37 cellular contexts compared by ENCODE assay signal in the genomic region with DNA sequence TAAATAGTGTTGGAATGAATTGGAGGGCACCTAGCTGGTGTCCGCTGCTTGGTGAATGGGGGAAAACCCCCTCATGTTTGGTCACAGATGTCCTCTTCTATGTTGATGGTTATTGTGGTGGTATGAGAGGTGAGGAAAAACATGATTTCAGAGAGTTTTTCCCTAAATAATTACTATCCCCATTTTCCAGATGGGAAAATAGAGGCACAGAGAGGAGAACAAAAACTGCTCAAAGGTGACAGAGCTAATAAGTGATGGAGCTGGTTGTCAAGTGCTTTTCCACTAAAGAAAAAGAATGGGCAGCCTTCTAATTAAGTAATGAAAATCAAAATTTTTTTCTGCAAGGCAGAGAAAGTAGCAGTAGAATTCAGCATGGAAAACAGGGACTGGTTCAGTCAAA. TPM values are rescaled to one million over a fixed set of nuclear protein-coding genes. Genes with fewer than 3 reads are reported as not detected.
"Had no signal": no experiment of that assay in that cellular context is flagged by ENCODE, and none has a peak within 500 bp of the region (broad histone marks: within the 10 kb centered on the region; RNA-seq: fewer than 3 reads in every experiment).

No MANE protein-coding gene starts in this region.

- H3K9ac ChIP-seq: KMS-11 had no signal

- H3K36me3 ChIP-seq: MG63 had no signal

- DNase-seq: Karpas-422, Kasumi-1, MG63, MM.1S, MV-4-11, NCI-H1048, NCI-H1092, NCI-H1092 treated with DMSO at 0.1 percent for 48 hours, NCI-H1105, NCI-H1105 treated with DMSO at 0.1 percent for 48 hours, NCI-H1417, NCI-H1417 treated with DMSO at 0.1 percent for 48 hours, NCI-H1436, NCI-H1436 treated with DMSO at 0.1 percent for 48 hours, NCI-H146, NCI-H1694, NCI-H1694 treated with DMSO at 0.1 percent for 48 hours, NCI-H187, NCI-H187 treated with DMSO at 0.1 percent for 48 hours, NCI-H1930, NCI-H2029, NCI-H2029 treated with DMSO at 0.1 percent for 48 hours, NCI-H2081, NCI-H2081 treated with DMSO at 0.1 percent for 48 hours, NCI-H2107, NCI-H2171, NCI-H2171 treated with DMSO at 0.1 percent for 48 hours, NCI-H2227 treated with DMSO at 0.1 percent for 48 hours, NCI-H226, NCI-H345, NCI-H446, NCI-H446 treated with DMSO at 0.1 percent for 48 hours, NCI-H510A had no signal

- H3K9me3 ChIP-seq: MG63 had no signal

- H3K27me3 ChIP-seq: MG63 had no signal

- H3K27ac ChIP-seq: KMS-11 had no signal

- H3K4me3 ChIP-seq: MG63 had no signal

- H3K4me2 ChIP-seq: KMS-11 had no signal

RNA-seq across cellular contexts. Expression of a gene that starts 30.2 kb away (rescaled TPM):
- total RNA-seq: M059J, MCF 10A, NCI-H460 had no signal
